In the genomic region with DNA sequence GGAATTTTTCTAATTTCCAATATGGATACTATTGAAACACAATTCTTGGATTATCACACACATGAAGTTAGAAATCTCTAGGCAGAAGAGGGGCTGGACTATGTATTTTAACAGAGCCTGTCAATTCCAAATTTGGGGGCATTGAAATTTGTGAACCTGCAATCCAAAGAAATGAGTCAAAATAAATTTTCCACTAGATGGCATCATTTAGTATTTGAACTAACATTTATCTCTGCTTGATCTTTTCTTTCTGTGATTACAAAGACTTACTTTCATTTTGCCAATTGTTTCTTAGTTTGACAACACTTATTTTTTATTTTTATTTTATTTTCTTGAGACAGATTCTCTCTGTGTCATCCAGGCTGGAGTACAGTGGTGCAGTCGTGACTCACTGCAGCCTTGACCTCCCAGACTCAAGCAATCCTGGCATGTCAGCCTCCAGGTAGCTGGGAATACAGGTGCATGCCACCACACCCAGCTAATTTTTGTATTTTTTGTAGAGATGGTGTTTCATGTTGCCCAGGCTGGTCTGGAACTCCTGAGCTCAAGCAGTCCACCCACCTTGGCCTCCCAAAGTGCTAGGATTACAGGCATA, we compare ENCODE assay signal across 8 cellular contexts. TPM values are rescaled to one million over a fixed set of nuclear protein-coding genes. Genes with fewer than 3 reads are reported as not detected.
DNase-seq lines count a peak whose midpoint lies in the region; ATAC-seq, FAIRE-seq and TF ChIP-seq lines count a peak whose summit lies in the region.

No MANE protein-coding gene starts in this region.

- TF ChIP-seq CTCF in AG09309 (IDR thresholded peaks at IDR 0.05; ENCODE audit: control insufficient read depth, insufficient read depth, low read depth, low read length, missing control alignments) (peak; percentile 13), GM12872 (IDR thresholded peaks at IDR 0.05; ENCODE audit: insufficient read depth, low read depth, low read length) (peak; percentile 26; the same call in 1 of the 3 replicates), omental fat pad (IDR thresholded peaks at IDR 0.05) (no peak)

- in situ Hi-C loops in SK-MEL-5 (cut with HindIII; ENCODE audit: low pct_unique_long_range_greater_than_20kb, low sequenced_read_pairs), result no loop called here

- no peak for ATAC-seq in HG02610 (IDR thresholded peaks at IDR 0.05; ENCODE audit: unreplicated experiment)
- no peak for ATAC-seq in omental fat pad (ENCODE audit: low FRiP score)
- ATAC-seq in GM21529 (IDR thresholded peaks at IDR 0.05; ENCODE audit: unreplicated experiment), result no peak

- peak; percentile 55 for FAIRE-seq in frontal cortex (lab: Jason Lieb, UNC)

- H3K4me3 ChIP-seq in AG09309 (ENCODE audit: control insufficient read depth, low read depth, low read length), result no peak overlapping the region

- DNase-seq in AG09309 (ENCODE audit: low read depth), result no peak
- peak; percentile 33 for DNase-seq in SK-MEL-5 (ENCODE audit: low read depth, low spot score)
- peak in 1 of 2 donors; percentile 31 for DNase-seq in frontal cortex (ENCODE audit: low spot score in 2 of 2)
- DNase-seq in omental fat pad (ENCODE audit: low spot score), result no peak
- DNase-seq in mucosa of gallbladder (ENCODE audit: low spot score), result no peak

RNA-seq across cellular contexts. Expression of a gene that starts 2.7 kb away (rescaled TPM):
- total RNA-seq in SK-MEL-5 (2014; rRNA removed; shearing (Covaris generic)), result 142 and 153 TPM in 2 replicates
- polyA plus RNA-seq in SK-MEL-5 (2015; cell fraction: cytosol; rRNA removed), result 134 and 135 TPM in 2 replicates
- 35.7 and 39.8 TPM in 2 replicates for polyA plus RNA-seq in SK-MEL-5 (2015; cell fraction: nucleus; rRNA removed)
- total RNA-seq in frontal cortex, result 84.0 TPM
- 100 to 1,000 TPM in 1 of 4 donors, 10 to 100 TPM in 3; 78.5 to 101 (median 86.1) TPM for total RNA-seq in omental fat pad
- total RNA-seq in mucosa of gallbladder, result 56.7 TPM

Comparison
In these comparisons a context has a peak if more than half of its experiments do, and no peak if none do; other contexts are left out.
1. CTCF ChIP-seq: peak in AG09309 (single experiment) and GM12872 (single experiment); none in omental fat pad (0 of 3).